In the genomic region with DNA sequence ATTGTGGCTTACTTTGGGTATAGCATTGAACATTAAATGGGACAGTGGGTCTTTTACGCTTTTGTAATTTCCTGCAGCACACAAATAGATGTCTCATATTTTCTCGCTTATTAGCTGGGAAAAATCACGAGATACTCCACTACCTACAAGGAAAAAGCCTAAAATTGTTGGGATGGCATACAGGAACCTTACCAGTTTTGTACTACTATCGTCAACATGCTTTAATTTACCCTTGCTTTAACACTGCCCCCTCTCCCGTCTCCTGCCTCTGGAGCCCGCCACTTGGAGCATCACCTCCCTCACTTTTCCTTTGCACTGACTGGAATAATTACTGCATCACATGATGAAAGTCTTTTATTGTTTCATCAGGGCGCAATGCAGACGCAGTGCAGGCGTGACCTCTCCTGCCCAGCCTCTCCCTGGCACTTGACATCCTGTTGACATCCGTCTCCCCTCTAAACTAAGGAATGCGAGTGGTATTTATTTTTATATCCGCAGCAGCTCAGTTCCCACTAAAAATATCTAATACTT, we compare ENCODE assay signal across 8 cellular contexts. TPM values are rescaled to one million over a fixed set of nuclear protein-coding genes. Genes with fewer than 3 reads are reported as not detected.
DNase-seq lines count a peak whose midpoint lies in the region; ATAC-seq and TF ChIP-seq lines count a peak whose summit lies in the region.

No MANE protein-coding gene starts in this region.

- no peaks in the 10 kb centered on the region for H3K9me3 Mint-ChIP-seq in activated naive CD8-positive, alpha-beta T cell (ENCODE audit: low read depth)
- peaks cover 7% of the 10 kb centered on the region for H3K9me3 Mint-ChIP-seq in glutamatergic neuron (ENCODE audit: unreplicated experiment)

- peak in 1 of 2 donors; percentile 77 for TF ChIP-seq POLR2A in vagina (IDR thresholded peaks at IDR 0.05)

- H3K4me3 Mint-ChIP-seq in activated naive CD8-positive, alpha-beta T cell = peak overlapping the region; percentile 99
- H3K4me3 Mint-ChIP-seq in glutamatergic neuron (ENCODE audit: unreplicated experiment) = peak overlapping the region; percentile 94

- DNase-seq in C1 segment of cervical spinal cord (lab: John Stamatoyannopoulos, UW) (peak in 13 of 14 donors; percentile 7 to 65 (median 44)), HS-27A (ENCODE audit: low read depth) (peak; percentile 55), NOMO-1 treated with dmso at 0.1 percent for 144 hours (lab: John Stamatoyannopoulos, UW; ENCODE audit: unreplicated experiment) (peak; percentile 31), glutamatergic neuron (peak; percentile 29), neuronal stem cell (ENCODE audit: low spot score) (peak; percentile 15), vagina (ENCODE audit: extremely low spot score in 2 of 2) (peak in 1 of 2 donors; percentile 92)

- no peak overlapping the region for H2BK120ac ChIP-seq in neuronal stem cell (ENCODE audit: low read depth, low read length)

- no peak overlapping the region for H4K91ac ChIP-seq in neuronal stem cell (ENCODE audit: low read depth, low read length, poor library complexity)

- no peaks in the 10 kb centered on the region for H3K27me3 Mint-ChIP-seq in activated naive CD8-positive, alpha-beta T cell
- H3K27me3 Mint-ChIP-seq in glutamatergic neuron (ENCODE audit: unreplicated experiment) = peaks cover 13% of the 10 kb centered on the region

- no peaks in the 10 kb centered on the region for H3K27me3 ChIP-seq in neuronal stem cell (ENCODE audit: control insufficient read depth in 3 of 3, insufficient read depth in 3 of 3, low read depth in 1 of 3, low read length in 3 of 3)
- no peaks in the 10 kb centered on the region for H3K27me3 ChIP-seq in vagina

- H2BK5ac ChIP-seq in neuronal stem cell (ENCODE audit: low read length) = peak overlapping the region; percentile 93

- TF ChIP-seq CTCF in glutamatergic neuron (IDR thresholded peaks at IDR 0.05; ENCODE audit: partially characterized antibody, unreplicated experiment) = no peak
- no peak for TF ChIP-seq CTCF in vagina (IDR thresholded peaks at IDR 0.05)

- H3K4me3 ChIP-seq in neuronal stem cell (ENCODE audit: low read length in 2 of 2) (peak overlapping the region; percentile 81 to 90), vagina (peak overlapping the region; percentile 55 to 72)

- H3K4ac ChIP-seq in neuronal stem cell (ENCODE audit: low read length) = no peak overlapping the region

- H3K36me3 ChIP-seq in neuronal stem cell (replicated peaks in 1 of 2; ENCODE audit: control insufficient read depth in 2 of 2, insufficient read depth in 2 of 2, low read length in 2 of 2) (peaks cover 4 to 19% of the 10 kb centered on the region in 2 donors), vagina (peaks cover 4 to 16% of the 10 kb centered on the region in 2 donors)

- no peak overlapping the region for H3K23ac ChIP-seq in neuronal stem cell (ENCODE audit: low read depth, low read length, poor library complexity)

- H3K4me1 Mint-ChIP-seq in activated naive CD8-positive, alpha-beta T cell (ENCODE audit: low read depth) = peaks cover 19% of the 10 kb centered on the region
- H3K4me1 Mint-ChIP-seq in glutamatergic neuron (ENCODE audit: low read depth, unreplicated experiment) = peaks cover 3% of the 10 kb centered on the region

- H3K36me3 Mint-ChIP-seq in activated naive CD8-positive, alpha-beta T cell = peaks cover 5% of the 10 kb centered on the region
- no peaks in the 10 kb centered on the region for H3K36me3 Mint-ChIP-seq in glutamatergic neuron (ENCODE audit: unreplicated experiment)

- H4K8ac ChIP-seq in neuronal stem cell (ENCODE audit: low read depth, low read length) = no peak overlapping the region

- no peaks in the 10 kb centered on the region for H3K9me3 ChIP-seq in neuronal stem cell (replicated peaks in 1 of 2; ENCODE audit: control insufficient read depth in 2 of 2, insufficient read depth in 1 of 2, low read depth in 1 of 2, low read length in 2 of 2)
- no peaks in the 10 kb centered on the region for H3K9me3 ChIP-seq in vagina

- no peak overlapping the region for H3K14ac ChIP-seq in neuronal stem cell (ENCODE audit: low read length)

- H2AK5ac ChIP-seq in neuronal stem cell (ENCODE audit: low read depth, low read length) = peak overlapping the region; percentile 61

- H3K27ac Mint-ChIP-seq in activated naive CD8-positive, alpha-beta T cell = peak overlapping the region; percentile 100
- peak overlapping the region; percentile 99 for H3K27ac Mint-ChIP-seq in glutamatergic neuron (ENCODE audit: unreplicated experiment)

- peak overlapping the region; percentile 87 for H3K4me2 ChIP-seq in neuronal stem cell (ENCODE audit: insufficient read depth, low read length, poor library complexity, severe bottlenecking)

- H2BK12ac ChIP-seq in neuronal stem cell (ENCODE audit: low read length) = no peak overlapping the region

- H3K4me1 ChIP-seq in neuronal stem cell (ENCODE audit: control insufficient read depth in 2 of 2, insufficient read depth in 1 of 2, low read depth in 1 of 2, low read length in 2 of 2) (peaks cover 3 to 8% of the 10 kb centered on the region in 2 donors), vagina (peaks cover 34% of the 10 kb centered on the region)

- no peak for ATAC-seq in GM18502 (IDR thresholded peaks at IDR 0.05; ENCODE audit: poor library complexity, unreplicated experiment)

- no CpG with 5 or more reads among the region's 12 CpGs for WGBS in neuronal stem cell (ENCODE audit: extremely low coverage in 2 of 2, insufficient read length in 2 of 2, insufficient replicate concordance in 1 of 2), 2 donors

- no peak overlapping the region for H2BK15ac ChIP-seq in neuronal stem cell (ENCODE audit: low read length)

- H3K9ac ChIP-seq in neuronal stem cell (ENCODE audit: low read depth, low read length, poor library complexity) = peak overlapping the region; percentile 88

- H3K79me1 ChIP-seq in neuronal stem cell (ENCODE audit: low read depth, low read length) = no peaks in the 10 kb centered on the region

- H3K18ac ChIP-seq in neuronal stem cell (ENCODE audit: low read length) = peak overlapping the region; percentile 88

- no peak overlapping the region for H2AFZ ChIP-seq in neuronal stem cell (ENCODE audit: low read length)

- intact Hi-C loops in vagina (cut with DNase I) = no loop called here

- H3K27ac ChIP-seq in neuronal stem cell (replicated peaks; ENCODE audit: low read length) (peak overlapping the region; percentile 96), vagina (peak overlapping the region; percentile 99)

RNA-seq across cellular contexts. Expression of gene FNBP4, which starts 1.0 kb away (rescaled TPM):
- total RNA-seq in glutamatergic neuron (ENCODE audit: unreplicated experiment) (101 TPM), vagina (163 TPM)
- polyA plus RNA-seq in neuronal stem cell (2013, experiment 1 of 2) = 89.2 TPM
- polyA plus RNA-seq in neuronal stem cell (2013, experiment 2 of 2) = 93.1 TPM

RNA-seq across cellular contexts. Expression of gene AGBL2, which starts 53.0 kb away (rescaled TPM):
- total RNA-seq in glutamatergic neuron (ENCODE audit: unreplicated experiment) (1.7 TPM), vagina (2.2 TPM)
- 5.8 TPM for polyA plus RNA-seq in neuronal stem cell (2013, experiment 1 of 2)
- 5.3 TPM for polyA plus RNA-seq in neuronal stem cell (2013, experiment 2 of 2)
